Comparison of ENCODE assay signal across 8 cellular contexts in the genomic region with DNA sequence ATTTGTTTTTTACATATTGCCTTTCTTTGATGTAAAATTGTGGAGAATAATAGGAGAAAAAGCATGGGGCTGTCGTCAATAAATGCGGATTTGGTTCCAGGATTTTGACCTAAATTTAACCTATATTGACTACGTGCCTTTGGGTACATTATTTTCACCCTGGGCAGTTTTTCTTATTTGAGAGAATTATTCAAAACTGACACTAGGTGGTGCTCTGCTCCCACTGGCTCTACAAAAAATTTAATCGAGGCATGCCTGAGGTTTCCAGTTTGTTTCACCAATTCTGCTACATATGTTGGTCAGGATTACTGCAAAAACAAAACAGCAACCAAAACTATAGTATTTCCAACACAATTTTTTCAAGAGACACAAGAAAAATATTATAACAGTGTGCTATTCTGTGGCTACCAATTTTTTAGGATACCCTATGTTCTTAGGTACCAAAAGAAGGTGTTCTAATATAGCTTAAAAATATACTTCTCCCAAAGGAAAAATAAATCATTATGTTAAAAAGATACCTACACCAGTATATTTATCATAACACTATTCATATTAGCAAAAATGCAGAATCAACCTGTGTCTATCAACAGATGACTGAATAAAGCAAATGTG. TPM values are rescaled to one million over a fixed set of nuclear protein-coding genes. Genes with fewer than 3 reads are reported as not detected.
DNase-seq lines count a peak whose midpoint lies in the region; ATAC-seq and TF ChIP-seq lines count a peak whose summit lies in the region.

No MANE protein-coding gene starts in this region.

- H3K9me3 Mint-ChIP-seq in chondrocyte (ENCODE audit: low read depth) (no peaks in the 10 kb centered on the region), mesothelial cell of epicardium (no peaks in the 10 kb centered on the region)
- H3K9me3 Mint-ChIP-seq in stimulated activated naive B cell treated with anti-CD40 and anti-IgM and Interleukin-4, amounts not matched to agents 10 μg/mL and 1 μg/mL and 100 μg/mL, for 72 hours: no peaks in the 10 kb centered on the region

- in situ Hi-C loops in ACHN (cut with HindIII; ENCODE audit: low pct_ligation_motif_present, low pct_unique_long_range_greater_than_20kb, low sequenced_read_pairs): no loop called here

- H3K4me1 Mint-ChIP-seq in chondrocyte (ENCODE audit: low read depth) (no peaks in the 10 kb centered on the region), mesothelial cell of epicardium (peaks cover 25% of the 10 kb centered on the region)
- no peaks in the 10 kb centered on the region for H3K4me1 Mint-ChIP-seq in stimulated activated naive B cell treated with anti-CD40 and anti-IgM and Interleukin-4, amounts not matched to agents 10 μg/mL and 1 μg/mL and 100 μg/mL, for 72 hours

- H3K4me3 Mint-ChIP-seq in chondrocyte (ENCODE audit: unreplicated experiment) (no peak overlapping the region), mesothelial cell of epicardium (no peak overlapping the region)
- no peak overlapping the region for H3K4me3 Mint-ChIP-seq in stimulated activated naive B cell treated with anti-CD40 and anti-IgM and Interleukin-4, amounts not matched to agents 10 μg/mL and 1 μg/mL and 100 μg/mL, for 72 hours

- peaks cover 2% of the 10 kb centered on the region for H3K27me3 Mint-ChIP-seq in chondrocyte (ENCODE audit: low read depth)
- no peaks in the 10 kb centered on the region for H3K27me3 Mint-ChIP-seq in mesothelial cell of epicardium (ENCODE audit: low read depth)
- peaks cover 4 to 6% of the 10 kb centered on the region in 2 donors for H3K27me3 Mint-ChIP-seq in stimulated activated naive B cell treated with anti-CD40 and anti-IgM and Interleukin-4, amounts not matched to agents 10 μg/mL and 1 μg/mL and 100 μg/mL, for 72 hours

- ATAC-seq in HG02852 (IDR thresholded peaks at IDR 0.05; ENCODE audit: unreplicated experiment): peak; percentile 56
- ATAC-seq in stimulated activated naive B cell treated with anti-CD40 and anti-IgM and Interleukin-4, amounts not matched to agents 10 μg/mL and 1 μg/mL and 100 μg/mL, for 72 hours (replicated peaks): no peak

- H3K36me3 Mint-ChIP-seq in chondrocyte (ENCODE audit: low read depth) (no peaks in the 10 kb centered on the region), mesothelial cell of epicardium (no peaks in the 10 kb centered on the region)
- H3K36me3 Mint-ChIP-seq in stimulated activated naive B cell treated with anti-CD40 and anti-IgM and Interleukin-4, amounts not matched to agents 10 μg/mL and 1 μg/mL and 100 μg/mL, for 72 hours: no peaks in the 10 kb centered on the region

- DNase-seq in ACHN: peak; percentile 39
- DNase-seq in GM03348 (ENCODE audit: low spot score): peak; percentile 52
- peak; percentile 28 to 64 for DNase-seq in NCI-H526 (lab: John Stamatoyannopoulos, UW)
- no peak for DNase-seq in chondrocyte (ENCODE audit: low spot score)
- DNase-seq in mesothelial cell of epicardium (ENCODE audit: low spot score in 2 of 2, unreplicated experiment in 2 of 2): no peak
- no peak for DNase-seq in stimulated activated naive B cell treated with anti-CD40 and anti-IgM and Interleukin-4, amounts not matched to agents 10 μg/mL and 1 μg/mL and 100 μg/mL, for 72 hours
- no peak for DNase-seq in activated CD4-positive, CD25-positive, alpha-beta regulatory T cell (lab: John Stamatoyannopoulos, UW)

- H3K27ac Mint-ChIP-seq in chondrocyte (ENCODE audit: unreplicated experiment): no peak overlapping the region
- no peak overlapping the region for H3K27ac Mint-ChIP-seq in mesothelial cell of epicardium
- no peak overlapping the region for H3K27ac Mint-ChIP-seq in stimulated activated naive B cell treated with anti-CD40 and anti-IgM and Interleukin-4, amounts not matched to agents 10 μg/mL and 1 μg/mL and 100 μg/mL, for 72 hours

- TF ChIP-seq CTCF in chondrocyte (IDR thresholded peaks at IDR 0.05) (peak; percentile 93), mesothelial cell of epicardium (IDR thresholded peaks at IDR 0.05; ENCODE audit: unreplicated experiment) (peak; percentile 85)

RNA-seq across cellular contexts. Expression of a gene that starts 48.6 kb away (rescaled TPM):
- total RNA-seq in chondrocyte (not detected in 3 replicates), mesothelial cell of epicardium (2.9 to 4.0 TPM (median 3.9 TPM) in 3 replicates)

RNA-seq across cellular contexts. Expression of a gene that starts 58.2 kb away (rescaled TPM):
- 8.2 to 9.1 TPM (median 8.7 TPM) in 3 replicates for total RNA-seq in chondrocyte
- 55.2 to 58.9 TPM (median 57.3 TPM) in 3 replicates for total RNA-seq in mesothelial cell of epicardium

Comparison
In these comparisons a context has a peak if more than half of its experiments do, and no peak if none do; other contexts are left out.
1. DNase-seq: peak in ACHN (single experiment), GM03348 (single experiment) and NCI-H526 (2 of 2); none in chondrocyte (single experiment), mesothelial cell of epicardium (0 of 2), stimulated activated naive B cell treated with anti-CD40 and anti-IgM and Interleukin-4, amounts not matched to agents 10 μg/mL and 1 μg/mL and 100 μg/mL, for 72 hours (single experiment) and activated CD4-positive, CD25-positive, alpha-beta regulatory T cell (0 of 4).